8 cellular contexts compared by ENCODE assay signal in genomic region chr20:53750827-53751393, GRCh38.
DNase-seq lines count a peak whose midpoint lies in the region; ATAC-seq and TF ChIP-seq lines count a peak whose summit lies in the region.

No MANE protein-coding gene starts in this region.

- no TSS peak for BruUV-seq in Panc1 (replicated peaks; lab: Mats Ljungman, UMichigan)
- no TSS peak for BruUV-seq in mammary epithelial cell (replicated peaks; lab: Mats Ljungman, UMichigan)

- H3K27ac Mint-ChIP-seq in activated CD4-positive, alpha-beta T cell treated with anti-CD3 and anti-CD28 coated beads for 36 hours = peak overlapping the region; percentile 96
- peak overlapping the region; percentile 88 to 98 (median 96) for H3K27ac Mint-ChIP-seq in naive thymus-derived CD8-positive, alpha-beta T cell

- H3K4me1 ChIP-seq in Panc1 (ENCODE audit: control insufficient read depth, insufficient read depth, low read length) (peaks cover 74% of the 10 kb centered on the region), mammary epithelial cell (ENCODE audit: insufficient read depth, low read length) (peaks cover 33% of the 10 kb centered on the region)

- no peaks in the 10 kb centered on the region for H3K27me3 ChIP-seq in Panc1 (ENCODE audit: control insufficient read depth, insufficient read depth, low read length)
- H3K27me3 ChIP-seq in mammary epithelial cell (ENCODE audit: insufficient read depth, low read length) = no peaks in the 10 kb centered on the region

- POLR2A ChIA-PET in activated CD4-positive, alpha-beta T cell treated with anti-CD3 and anti-CD28 coated beads for 36 hours (lab: Charles Lee) = interaction anchor here (0.6 to 0.9 kb wide), 3 partner anchors 10 to 157 kb away, joined by 3 to 4 read pairs (median 3); no protein-coding TSS in a partner anchor
- POLR2A ChIA-PET in Panc1 (lab: Charles Lee) = interaction anchor here (0.5 to 0.6 kb wide), 3 partner anchors 35 to 156 kb away, joined by 3 to 15 read pairs (median 4); no protein-coding TSS in a partner anchor
- POLR2A ChIA-PET in naive thymus-derived CD8-positive, alpha-beta T cell (lab: Charles Lee) = interaction anchor here (0.6 to 1.8 kb wide), 15 partner anchors 14 to 174 kb away, joined by 3 to 8 read pairs (median 3); no protein-coding TSS in a partner anchor

- dilution Hi-C loops in mammary epithelial cell (cut with HindIII; ENCODE audit: low sequenced_read_pairs) = loop anchor here (5.0 to 25.0 kb wide), 4 partner anchors 41 to 164 kb away; partner anchors contain the start of gene ZNF217

- in situ Hi-C loops in Panc1 (cut with HindIII; ENCODE audit: low pct_unique_long_range_greater_than_20kb, low sequenced_read_pairs) = no loop called here
- in situ Hi-C loops in mammary epithelial cell (cut with MboI; ENCODE audit: low sequenced_read_pairs in 2 of 2) = loop anchor here in 1 of 2 donors (25.0 kb wide), 1 partner anchor 161 kb away; no protein-coding TSS in a partner anchor

- no peaks in the 10 kb centered on the region for H3K9me3 ChIP-seq in Panc1 (ENCODE audit: control insufficient read depth, insufficient read depth, low read depth, low read length)
- no peaks in the 10 kb centered on the region for H3K9me3 ChIP-seq in mammary epithelial cell (replicated peaks; ENCODE audit: insufficient read depth, low read length)

- DNase-seq in activated CD4-positive, alpha-beta T cell treated with anti-CD3 and anti-CD28 coated beads for 36 hours = peak; percentile 60
- DNase-seq in activated CD4-positive, alpha-beta T cell treated with anti-CD3 and anti-CD28 coated beads for 1 hour = no peak
- DNase-seq in Panc1 (ENCODE audit: low read depth, low spot score) = no peak
- DNase-seq in mammary epithelial cell = no peak
- peak in 3 of 10 donors; percentile 2 to 43 (median 40) for DNase-seq in naive thymus-derived CD8-positive, alpha-beta T cell
- DNase-seq in GM10266 (ENCODE audit: extremely low spot score) = no peak
- DNase-seq in H4 (ENCODE audit: low spot score) = no peak

- intact Hi-C loops in activated CD4-positive, alpha-beta T cell treated with anti-CD3 and anti-CD28 coated beads for 36 hours (cut with DNase I, micrococcal nuclease) = loop anchor here (1.0 to 10.0 kb wide), 7 partner anchors 41 to 174 kb away; partner anchors contain the start of gene ZNF217 (in 1 of the 2)
- intact Hi-C loops in Panc1 (cut with micrococcal nuclease; ENCODE audit: unreplicated experiment) (loop anchor here (10.0 kb wide), 1 partner anchor 164 kb away; no protein-coding TSS in a partner anchor), mammary epithelial cell (cut with micrococcal nuclease) (no loop called here)

- peak overlapping the region; percentile 22 for H3K4me3 Mint-ChIP-seq in activated CD4-positive, alpha-beta T cell treated with anti-CD3 and anti-CD28 coated beads for 36 hours
- H3K4me3 Mint-ChIP-seq in naive thymus-derived CD8-positive, alpha-beta T cell = peak overlapping the region in 9 of 10 donors; percentile 26 to 77 (median 68)

- peak overlapping the region; percentile 69 for H2AFZ ChIP-seq in mammary epithelial cell (ENCODE audit: low read depth, low read length)

- no peaks in the 10 kb centered on the region for H3K79me2 ChIP-seq in mammary epithelial cell (ENCODE audit: insufficient read depth, low read length)

- no peaks in the 10 kb centered on the region for H3K9me3 Mint-ChIP-seq in activated CD4-positive, alpha-beta T cell treated with anti-CD3 and anti-CD28 coated beads for 36 hours (ENCODE audit: low read depth)
- H3K9me3 Mint-ChIP-seq in naive thymus-derived CD8-positive, alpha-beta T cell = no peaks in the 10 kb centered on the region

- no peak overlapping the region for H3K9ac ChIP-seq in mammary epithelial cell (ENCODE audit: insufficient read depth, low read length)

- no peak overlapping the region for H3K4me2 ChIP-seq in mammary epithelial cell (ENCODE audit: insufficient read depth, low read depth, low read length)

- H4K20me1 ChIP-seq in mammary epithelial cell (ENCODE audit: insufficient read depth, low read length) = no peaks in the 10 kb centered on the region

- CTCF ChIA-PET in activated CD4-positive, alpha-beta T cell treated with anti-CD3 and anti-CD28 coated beads for 36 hours (lab: Charles Lee) = interaction anchor here (0.6 to 1.6 kb wide), 5 partner anchors 8 to 513 kb away, joined by 3 to 8 read pairs (median 4); no protein-coding TSS in a partner anchor
- CTCF ChIA-PET in Panc1 (lab: Charles Lee) (interaction anchor here (0.8 kb wide), 1 partner anchor 90 kb away, joined by 3 read pairs; no protein-coding TSS in a partner anchor), mammary epithelial cell (lab: Charles Lee; ENCODE audit: low non-redundant PET) (no interaction called here)

- no peak overlapping the region for H3K4me3 ChIP-seq in Panc1 (ENCODE audit: low read depth in 2 of 2, low read length in 2 of 2)
- no peak overlapping the region for H3K4me3 ChIP-seq in mammary epithelial cell (replicated peaks in 1 of 3; ENCODE audit: insufficient read depth in 1 of 3, low read depth in 2 of 3, low read length in 3 of 3)

- 63% methylated on average over 9 of the region's 12 CpGs for WGBS in mammary epithelial cell (ENCODE audit: low coverage, missing lambda C conversion rate)

- ATAC-seq in activated CD4-positive, alpha-beta T cell treated with anti-CD3 and anti-CD28 coated beads for 36 hours = peak; percentile 51
- peak; percentile 32 for ATAC-seq in HG02885 (IDR thresholded peaks at IDR 0.05; ENCODE audit: poor library complexity, unreplicated experiment)
- ATAC-seq in Panc1 = peak; percentile 52
- peak; percentile 38 to 56 for ATAC-seq in naive thymus-derived CD8-positive, alpha-beta T cell

- H3K27ac ChIP-seq in Panc1 (ENCODE audit: low read length) (peak overlapping the region; percentile 98), mammary epithelial cell (ENCODE audit: insufficient read depth, low read depth, low read length) (no peak overlapping the region)

- H3K27me3 Mint-ChIP-seq in activated CD4-positive, alpha-beta T cell treated with anti-CD3 and anti-CD28 coated beads for 36 hours = no peaks in the 10 kb centered on the region
- H3K27me3 Mint-ChIP-seq in naive thymus-derived CD8-positive, alpha-beta T cell = no peaks in the 10 kb centered on the region

- peaks cover 72% of the 10 kb centered on the region for H3K4me1 Mint-ChIP-seq in activated CD4-positive, alpha-beta T cell treated with anti-CD3 and anti-CD28 coated beads for 36 hours
- H3K4me1 Mint-ChIP-seq in naive thymus-derived CD8-positive, alpha-beta T cell = peaks cover 26 to 71% (median 68%) of the 10 kb centered on the region in 4 donors

- no peak for TF ChIP-seq CTCF in Panc1 (IDR thresholded peaks at IDR 0.05)
- TF ChIP-seq CTCF in mammary epithelial cell (conservative IDR thresholded peaks at IDR 0.05 in 1 of 2, IDR thresholded peaks at IDR 0.05 in 1 of 2; ENCODE audit: extremely low read depth in 1 of 2, insufficient read depth in 1 of 2, low read depth in 1 of 2, low read length in 2 of 2) = no peak
- no peak for TF ChIP-seq CTCF in GM10266 (IDR thresholded peaks at IDR 0.05; ENCODE audit: control insufficient read depth, insufficient read depth, low read depth, missing control alignments)

- H3K36me3 ChIP-seq in Panc1 (ENCODE audit: control insufficient read depth, insufficient read depth, low read length) (no peaks in the 10 kb centered on the region), mammary epithelial cell (ENCODE audit: insufficient read depth, low read length) (no peaks in the 10 kb centered on the region)

- no peaks in the 10 kb centered on the region for H3K36me3 Mint-ChIP-seq in activated CD4-positive, alpha-beta T cell treated with anti-CD3 and anti-CD28 coated beads for 36 hours (ENCODE audit: low read depth)
- H3K36me3 Mint-ChIP-seq in naive thymus-derived CD8-positive, alpha-beta T cell = no peaks in the 10 kb centered on the region
